Comparison of ENCODE assay signal across 13 cellular contexts in the genomic region with DNA sequence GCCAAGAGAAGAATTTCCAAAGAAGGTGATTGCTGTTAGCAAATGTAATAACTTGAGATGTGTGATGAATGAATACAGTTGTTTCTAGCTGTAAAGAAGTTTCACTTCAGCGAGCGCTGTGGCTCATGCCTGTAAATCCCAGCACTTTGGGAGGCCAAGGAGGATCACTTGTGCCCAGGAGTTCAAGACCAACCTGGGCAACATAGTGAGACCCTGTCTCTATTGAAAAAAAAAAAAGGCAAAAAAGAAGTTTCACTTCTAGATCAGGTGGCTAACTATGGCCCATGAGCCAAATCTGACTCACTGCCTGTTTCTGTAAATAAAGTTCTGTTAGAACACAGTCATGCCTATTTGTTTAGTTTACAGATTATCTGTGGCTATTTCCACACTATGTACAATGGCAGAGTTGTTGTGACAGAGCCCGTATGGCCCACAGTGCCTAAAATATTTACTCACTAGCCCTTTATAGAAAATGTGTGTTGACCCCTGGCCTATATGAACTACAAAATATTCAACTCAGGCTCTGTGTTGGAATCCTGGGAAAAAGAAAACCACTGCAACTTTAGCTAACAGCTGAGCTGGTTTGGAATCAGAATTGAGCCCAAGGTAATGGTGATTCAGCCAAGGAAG. TPM values are rescaled to one million over a fixed set of nuclear protein-coding genes. Genes with fewer than 3 reads are reported as not detected.
A peak's percentile ranks its signal among the peaks of the same experiment; 100 is the strongest.
DNase-seq lines count a peak whose midpoint lies in the region; ATAC-seq, FAIRE-seq and TF ChIP-seq lines count a peak whose summit lies in the region.
"Had no signal": no experiment of that assay in that cellular context is flagged by ENCODE, and none has a peak within 500 bp of the region (broad histone marks: within the 10 kb centered on the region; RNA-seq: fewer than 3 reads in every experiment).

No MANE protein-coding gene starts in this region.

- no peaks in the 10 kb centered on the region for H3K9me3 ChIP-seq in A549
- peaks cover 6% of the 10 kb centered on the region for H3K9me3 ChIP-seq in adipocyte (ENCODE audit: control insufficient read depth, low read length)
- H3K9me3 ChIP-seq in transverse colon = no peaks in the 10 kb centered on the region
- H3K9me3 ChIP-seq: vagina had no signal

- H3K4me2 ChIP-seq in A549 = peak overlapping the region; percentile 42

- POLR2A ChIA-PET in A549 (lab: Yijun Ruan, JAX) = interaction anchor here (0.6 kb wide), 1 partner anchor 38 kb away, joined by 5 read pairs; no protein-coding TSS in a partner anchor

- TF ChIP-seq EP300 in A549 (IDR thresholded peaks at IDR 0.05) (no peak), transverse colon (IDR thresholded peaks at IDR 0.05; ENCODE audit: low read depth) (no peak)

- H3K9ac ChIP-seq in adipocyte (ENCODE audit: low read length) = no peak overlapping the region

- no peak for TF ChIP-seq CTCF in A549 (IDR thresholded peaks at IDR 0.05)
- TF ChIP-seq CTCF in foreskin fibroblast (IDR thresholded peaks at IDR 0.05; ENCODE audit: low read depth, low read length) = no peak
- no peak for TF ChIP-seq CTCF in transverse colon (IDR thresholded peaks at IDR 0.05)

- H3K27ac ChIP-seq in A549 (peak overlapping the region; percentile 34 to 66; a peak in 4 of 6 replicates), transverse colon (no peak overlapping the region)
- H3K27ac ChIP-seq: vagina had no signal

- TF ChIP-seq POLR2A in A549 (IDR thresholded peaks at IDR 0.05; ENCODE audit: low read length) (no peak), transverse colon (IDR thresholded peaks at IDR 0.05) (no peak)

- H3K27me3 ChIP-seq in adipocyte (replicated peaks; ENCODE audit: control insufficient read depth, insufficient read depth, low read length) (peaks cover 3% of the 10 kb centered on the region), transverse colon (no peaks in the 10 kb centered on the region)
- H3K27me3 ChIP-seq: vagina had no signal

- in situ Hi-C loops in transverse colon (cut with MboI; ENCODE audit: low pct_ligation_motif_present in 1 of 4, low pct_unique_long_range_greater_than_20kb in 1 of 4, low sequenced_read_pairs in 3 of 4) = no loop called here

- H3K4me1 ChIP-seq in A549 (peaks cover 21% of the 10 kb centered on the region), adipocyte (ENCODE audit: control insufficient read depth, insufficient read depth, low read length) (peaks cover 28% of the 10 kb centered on the region), transverse colon (no peaks in the 10 kb centered on the region)
- H3K4me1 ChIP-seq: vagina had no signal

- no peak for TF ChIP-seq RAD21 in A549 (conservative IDR thresholded peaks at IDR 0.05 in 1 of 2, IDR thresholded peaks at IDR 0.05 in 1 of 2)

- H3K4me3 ChIP-seq in A549 = no peak overlapping the region
- H3K4me3 ChIP-seq in adipocyte (ENCODE audit: low read length) = no peak overlapping the region
- H3K4me3 ChIP-seq in foreskin fibroblast (ENCODE audit: low read depth in 1 of 2, low read length in 2 of 2) = no peak overlapping the region
- H3K4me3 ChIP-seq in transverse colon = no peak overlapping the region
- H3K4me3 ChIP-seq: vagina had no signal

- CTCF ChIA-PET in A549 (lab: Yijun Ruan, JAX) = interaction anchor here (1.3 kb wide), 1 partner anchor 11 kb away, joined by 3 read pairs; no protein-coding TSS in a partner anchor

- 42% methylated on average over 3 of the region's 3 CpGs for WGBS in A549 (ENCODE audit: missing lambda C conversion rate)
- 75% methylated on average over 3 of the region's 3 CpGs; no CpG with 5 or more reads in 1 of the 2 donors for WGBS in transverse colon (ENCODE audit: low coverage in 1 of 2), 2 donors

- H3K36me3 ChIP-seq in adipocyte (ENCODE audit: control insufficient read depth, insufficient read depth, low read length, severe bottlenecking) (no peaks in the 10 kb centered on the region), transverse colon (no peaks in the 10 kb centered on the region)
- H3K36me3 ChIP-seq: vagina had no signal

- peak; percentile 15 to 50 for DNase-seq in A549 (ENCODE audit: low read depth in 1 of 2, low spot score in 1 of 2)
- peak; percentile 86 for DNase-seq in H4 (ENCODE audit: low spot score)
- peak; percentile 60 for DNase-seq in adipocyte (ENCODE audit: low read depth)
- DNase-seq in foreskin fibroblast = peak; percentile 58 to 69
- DNase-seq in activated CD4-positive, alpha-beta T cell treated with anti-CD3 and anti-CD28 coated beads, Interleukin-2, amount 50 U/mL, for 48 hours = no peak
- no peak for DNase-seq in NCI-H2227 (lab: John Stamatoyannopoulos, UW; ENCODE audit: unreplicated experiment)
- no peak for DNase-seq in transverse colon
- no peak for DNase-seq in GOT3 (lab: John Stamatoyannopoulos, UW)
- DNase-seq: activated CD4-positive, alpha-beta T cell treated with anti-CD3 and anti-CD28 coated beads, Interleukin-2, amount 10 ng/mL, durations not matched to agents 24 days and 14 days; activated naive CD4-positive, alpha-beta T cell; NCI-H187; NK-92 treated with Interleukin-12 subunit alpha and Interleukin-12 subunit beta, amount 100 ng/mL, for 24 hours had no signal

- FAIRE-seq in A549 (lab: Jason Lieb, UNC) = peak; percentile 13

- peak; percentile 75 to 77; a peak in 5 of 6 replicates for ATAC-seq in A549

- intact Hi-C loops in transverse colon (cut with DNase I; ENCODE audit: low total_unique reads) = no loop called here

TF ChIP-seq in A549, 52 proteins besides CTCF, POLR2A, EP300 and RAD21:
- TF ChIP-seq SMC3 (IDR thresholded peaks at IDR 0.05) = no peak
- no peak for TF ChIP-seq FOSB (CRISPR knock-in tag; IDR thresholded peaks at IDR 0.05)
- TF ChIP-seq TFCP2L1 (CRISPR knock-in tag; IDR thresholded peaks at IDR 0.05) = no peak
- no peak for TF ChIP-seq ZFP36 (IDR thresholded peaks at IDR 0.05; ENCODE audit: borderline replicate concordance, partially characterized antibody)
- TF ChIP-seq RCOR1 (IDR thresholded peaks at IDR 0.05; ENCODE audit: low read depth, low read length) = no peak
- TF ChIP-seq MYC (IDR thresholded peaks at IDR 0.05; ENCODE audit: borderline replicate concordance, low read length) = no peak
- no peak for TF ChIP-seq SREBF2 (IDR thresholded peaks at IDR 0.05)
- TF ChIP-seq HEYL (CRISPR knock-in tag; IDR thresholded peaks at IDR 0.05) = no peak
- no peak for TF ChIP-seq CHD2 (IDR thresholded peaks at IDR 0.05; ENCODE audit: low read length, partially characterized antibody)
- TF ChIP-seq, protein P1, sequence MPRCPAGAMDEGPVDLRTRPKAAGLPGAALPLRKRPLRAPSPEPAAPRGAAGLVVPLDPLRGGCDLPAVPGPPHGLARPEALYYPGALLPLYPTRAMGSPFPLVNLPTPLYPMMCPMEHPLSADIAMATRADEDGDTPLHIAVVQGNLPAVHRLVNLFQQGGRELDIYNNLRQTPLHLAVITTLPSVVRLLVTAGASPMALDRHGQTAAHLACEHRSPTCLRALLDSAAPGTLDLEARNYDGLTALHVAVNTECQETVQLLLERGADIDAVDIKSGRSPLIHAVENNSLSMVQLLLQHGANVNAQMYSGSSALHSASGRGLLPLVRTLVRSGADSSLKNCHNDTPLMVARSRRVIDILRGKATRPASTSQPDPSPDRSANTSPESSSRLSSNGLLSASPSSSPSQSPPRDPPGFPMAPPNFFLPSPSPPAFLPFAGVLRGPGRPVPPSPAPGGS (IDR thresholded peaks at IDR 0.05) = no peak
- TF ChIP-seq ZNF302 (CRISPR knock-in tag; IDR thresholded peaks at IDR 0.05) = no peak
- no peak for TF ChIP-seq HOXA7 (CRISPR knock-in tag; IDR thresholded peaks at IDR 0.05)
- no peak for TF ChIP-seq MAFK (IDR thresholded peaks at IDR 0.05; ENCODE audit: partially characterized antibody)
- peak; percentile 66 for TF ChIP-seq FOSL2 (IDR thresholded peaks at IDR 0.05)
- peak; percentile 83 for TF ChIP-seq FOSL2 (CRISPR knock-in tag; IDR thresholded peaks at IDR 0.05)
- peak; percentile 77 for TF ChIP-seq JUNB (IDR thresholded peaks at IDR 0.05)
- peak; percentile 52 to 76; a peak in 3 of 4 replicates for TF ChIP-seq CEBPB (IDR thresholded peaks at IDR 0.05)
- 0 out of 5 replicates have a peak, but pooled peaks of 1 of the 2 experiments have one; percentile 38 for TF ChIP-seq JUN (IDR thresholded peaks at IDR 0.05)
- TF ChIP-seq TP53 (CRISPR knock-in tag; IDR thresholded peaks at IDR 0.05) = no peak
- no peak for TF ChIP-seq CHD4 (IDR thresholded peaks at IDR 0.05; ENCODE audit: borderline replicate concordance)
- peak; percentile 55; the same call in 1 of the 2 replicates for TF ChIP-seq GATA3 (IDR thresholded peaks at IDR 0.05; ENCODE audit: borderline replicate concordance)
- TF ChIP-seq ZC3H11A (IDR thresholded peaks at IDR 0.05) = no peak
- no peak for TF ChIP-seq RNF2 (IDR thresholded peaks at IDR 0.05; ENCODE audit: borderline replicate concordance, low read depth)

RNA-seq across cellular contexts. Expression of a gene that starts 54.1 kb away (rescaled TPM):
- polyA plus RNA-seq in A549 (2011; rRNA removed) = 125 and 140 TPM in 2 replicates
- polyA plus RNA-seq in A549 (2012; cell fraction: cytosol; rRNA removed) = 87.6 and 94.8 TPM in 2 replicates
- 32.8 and 64.7 TPM in 2 replicates for polyA plus RNA-seq in A549 (2012; cell fraction: nucleus; rRNA removed)
- 113 to 121 TPM (median 121 TPM) in 3 replicates for polyA plus RNA-seq in A549 (2017; fragmentation: RNase III; extraction: RNeasy Plus Mini Kit Qiagen cat#74134 plus additional on column Dnase treatment)
- polyA minus RNA-seq in A549 (2011; rRNA and poly(A)+ RNA removed) = 69.3 and 69.5 TPM in 2 replicates
- total RNA-seq in H4 (2014; rRNA removed; shearing (Covaris generic)) = 81.3 and 100 TPM in 2 replicates
- 10 to 100 TPM in 2 of 4 donors, 1 to 10 TPM in 2; 1.5 to 16.5 (median 12.4) TPM for total RNA-seq in transverse colon

Comparison
In these comparisons a context has a peak if more than half of its experiments do, and no peak if none do; other contexts are left out.
1. DNase-seq: peak in A549 (2 of 2), H4 (single experiment), adipocyte (single experiment) and foreskin fibroblast (2 of 2); none in activated CD4-positive, alpha-beta T cell treated with anti-CD3 and anti-CD28 coated beads, Interleukin-2, amount 50 U/mL, for 48 hours (0 of 2), NCI-H2227 (single experiment), transverse colon (single experiment) and GOT3 (single experiment).
2. H3K27ac ChIP-seq: peak in A549 (2 of 2); none in transverse colon (0 of 4).